ENCODE assay signal across 23 cellular contexts in genomic region chr14:106115401-106115800, GRCh38.
DNase-seq lines count a peak whose midpoint lies in the region; ATAC-seq and TF ChIP-seq lines count a peak whose summit lies in the region.
"Had no signal": no experiment of that assay in that cellular context is flagged by ENCODE, and none has a peak within 500 bp of the region (broad histone marks: within the 10 kb centered on the region; RNA-seq: fewer than 3 reads in every experiment).

No MANE protein-coding gene starts in this region.

- H3K27me3 Mint-ChIP-seq in CD4-positive, alpha-beta T cell, result peaks cover 21% of the 10 kb centered on the region

- CTCF ChIA-PET in CD4-positive, alpha-beta T cell (lab: Charles Lee), result interaction anchor here (0.8 to 1.6 kb wide), 4 partner anchors 27 to 353 kb away, joined by 3 to 9 read pairs (median 6); no protein-coding TSS in a partner anchor

- H3K27ac Mint-ChIP-seq in CD4-positive, alpha-beta T cell, result peak overlapping the region; percentile 34
- H3K27ac Mint-ChIP-seq: H9, HFFc6 had no signal

- in situ Hi-C loops in brain microvascular endothelial cell (cut with HindIII; ENCODE audit: low pct_ligation_motif_present, low sequenced_read_pairs), result no loop called here

- no peak overlapping the region for H3K4me3 ChIP-seq in BLaER1
- H3K4me3 ChIP-seq in Loucy (ENCODE audit: low read length, poor library complexity, severe bottlenecking), result peak overlapping the region; percentile 27
- H3K4me3 ChIP-seq in esophagus muscularis mucosa, result no peak overlapping the region
- H3K4me3 ChIP-seq in suprapubic skin, result no peak overlapping the region
- no peak overlapping the region for H3K4me3 ChIP-seq in brain microvascular endothelial cell (ENCODE audit: low read depth, low read length)
- H3K4me3 ChIP-seq: BLaER1 treated with 17β-estradiol and CSF1 and Interleukin-3, amounts not matched to agents 10 nM and 100 nM had no signal

- TF ChIP-seq POLR2A in esophagus muscularis mucosa (IDR thresholded peaks at IDR 0.05; ENCODE audit: low read depth), result no peak
- no peak for TF ChIP-seq POLR2A in suprapubic skin (IDR thresholded peaks at IDR 0.05)

- no peak for DNase-seq in CD4-positive, alpha-beta T cell
- peak; percentile 91 for DNase-seq in esophagus muscularis mucosa (ENCODE audit: extremely low spot score)
- DNase-seq in suprapubic skin (ENCODE audit: low spot score in 2 of 2), result no peak
- no peak for DNase-seq in brain microvascular endothelial cell
- DNase-seq: H9; HFFc6; KBM-7; NCI-H1105; NCI-H146; NCI-H2081; NCI-H2171; NCI-H345; NCI-H524; NCI-H774; NK-92 treated with Interleukin-12 subunit alpha and Interleukin-12 subunit beta, amount 100 ng/mL, for 24 hours; SIG-M5; SK-N-SH had no signal

- H3K9me3 ChIP-seq in BLaER1, result no peaks in the 10 kb centered on the region
- no peaks in the 10 kb centered on the region for H3K9me3 ChIP-seq in CD4-positive, alpha-beta T cell (ENCODE audit: control insufficient read depth, low read length)
- H3K9me3 ChIP-seq in Loucy (ENCODE audit: insufficient read depth, low read depth, low read length), result no peaks in the 10 kb centered on the region
- no peaks in the 10 kb centered on the region for H3K9me3 ChIP-seq in esophagus muscularis mucosa
- H3K9me3 ChIP-seq in suprapubic skin, result no peaks in the 10 kb centered on the region
- H3K9me3 ChIP-seq: BLaER1 treated with 17β-estradiol and CSF1 and Interleukin-3, amounts not matched to agents 10 nM and 100 nM; SK-N-SH had no signal

- H3K79me2 ChIP-seq in Loucy (ENCODE audit: insufficient read depth, low read length), result no peaks in the 10 kb centered on the region

- intact Hi-C loops in CD4-positive, alpha-beta T cell (cut with DNase I, micrococcal nuclease), result loop anchor here in 1 of 2 experiments (5.0 kb wide), 1 partner anchor 72 kb away; no protein-coding TSS in a partner anchor
- intact Hi-C loops in esophagus muscularis mucosa (cut with DNase I), result no loop called here

- H2AFZ ChIP-seq in Loucy (ENCODE audit: low read length), result no peak overlapping the region

- no peak for ATAC-seq in CD4-positive, alpha-beta T cell (ENCODE audit: poor library complexity)
- ATAC-seq in GM18511 (IDR thresholded peaks at IDR 0.05; ENCODE audit: unreplicated experiment), result no peak
- ATAC-seq: HepG2, Panc1 had no signal

- peaks cover 52% of the 10 kb centered on the region for H3K4me1 ChIP-seq in BLaER1
- peaks cover 33% of the 10 kb centered on the region for H3K4me1 ChIP-seq in Loucy (ENCODE audit: insufficient read depth, low read length, poor library complexity, severe bottlenecking)
- no peaks in the 10 kb centered on the region for H3K4me1 ChIP-seq in esophagus muscularis mucosa
- H3K4me1 ChIP-seq in suprapubic skin, result no peaks in the 10 kb centered on the region

- peak overlapping the region; percentile 55 for H3K4me2 ChIP-seq in BLaER1
- H3K4me2 ChIP-seq in Loucy (ENCODE audit: low read depth, low read length, poor library complexity, severe bottlenecking), result peak overlapping the region; percentile 59
- H3K4me2 ChIP-seq: SK-N-SH had no signal

- H4K20me1 ChIP-seq in BLaER1 (no peaks in the 10 kb centered on the region), Loucy (ENCODE audit: insufficient read depth, low read length, poor library complexity, severe bottlenecking) (no peaks in the 10 kb centered on the region)
- H4K20me1 ChIP-seq: BLaER1 treated with 17β-estradiol and CSF1 and Interleukin-3, amounts not matched to agents 10 nM and 100 nM had no signal

- POLR2A ChIA-PET in CD4-positive, alpha-beta T cell (lab: Charles Lee), result no interaction called here

- no peaks in the 10 kb centered on the region for H3K27me3 ChIP-seq in BLaER1
- H3K27me3 ChIP-seq in CD4-positive, alpha-beta T cell (ENCODE audit: control insufficient read depth, insufficient read depth, low read length), result no peaks in the 10 kb centered on the region
- H3K27me3 ChIP-seq in Loucy (ENCODE audit: insufficient read depth, low read length, poor library complexity, severe bottlenecking), result no peaks in the 10 kb centered on the region
- H3K27me3 ChIP-seq in esophagus muscularis mucosa, result peaks cover 0 to 18% (median 0%) of the 10 kb centered on the region in 4 donors
- H3K27me3 ChIP-seq in suprapubic skin, result peaks cover 20% of the 10 kb centered on the region
- no peaks in the 10 kb centered on the region for H3K27me3 ChIP-seq in brain microvascular endothelial cell (replicated peaks)
- H3K27me3 ChIP-seq: BLaER1 treated with 17β-estradiol and CSF1 and Interleukin-3, amounts not matched to agents 10 nM and 100 nM had no signal

- H3K9me3 Mint-ChIP-seq in CD4-positive, alpha-beta T cell, result no peaks in the 10 kb centered on the region

- no peaks in the 10 kb centered on the region for H3F3A ChIP-seq in Loucy (ENCODE audit: low read depth)

- no peaks in the 10 kb centered on the region for H3K36me3 Mint-ChIP-seq in CD4-positive, alpha-beta T cell (ENCODE audit: low read depth)

- H3K4me1 Mint-ChIP-seq in CD4-positive, alpha-beta T cell (ENCODE audit: low read depth), result peaks cover 17% of the 10 kb centered on the region
- H3K4me1 Mint-ChIP-seq: H9 had no signal

- H3K4me3 Mint-ChIP-seq in CD4-positive, alpha-beta T cell, result peak overlapping the region; percentile 17
- H3K4me3 Mint-ChIP-seq: H9, HFFc6 had no signal

- 65% methylated on average over 2 of the region's 4 CpGs for WGBS in esophagus muscularis mucosa
- WGBS in suprapubic skin, result 47% methylated on average over 4 of the region's 4 CpGs

- no peaks in the 10 kb centered on the region for H3K9me2 ChIP-seq in Loucy (replicated peaks; ENCODE audit: low read depth, low read length)
- H3K9me2 ChIP-seq: SK-N-SH had no signal

- no peak for TF ChIP-seq EP300 in esophagus muscularis mucosa (IDR thresholded peaks at IDR 0.05)
- TF ChIP-seq EP300 in suprapubic skin (IDR thresholded peaks at IDR 0.05), result no peak

- H3K27ac ChIP-seq in BLaER1 (peak overlapping the region; percentile 70; the same call in 1 of the 2 replicates), esophagus muscularis mucosa (replicated peaks in 1 of 4) (no peak overlapping the region), suprapubic skin (no peak overlapping the region), brain microvascular endothelial cell (no peak overlapping the region)
- H3K27ac ChIP-seq in CD4-positive, alpha-beta T cell (ENCODE audit: low read depth, low read length), result no peak overlapping the region

- no peak for TF ChIP-seq CTCF in CD4-positive, alpha-beta T cell (IDR thresholded peaks at IDR 0.05)
- TF ChIP-seq CTCF in Loucy (conservative IDR thresholded peaks at IDR 0.05; ENCODE audit: low read length) (no peak), esophagus muscularis mucosa (IDR thresholded peaks at IDR 0.05) (no peak), suprapubic skin (IDR thresholded peaks at IDR 0.05) (no peak), brain microvascular endothelial cell (IDR thresholded peaks at IDR 0.05; ENCODE audit: low read depth, low read length, missing control alignments) (no peak)

- no peaks in the 10 kb centered on the region for H3K36me3 ChIP-seq in BLaER1
- no peaks in the 10 kb centered on the region for H3K36me3 ChIP-seq in Loucy (ENCODE audit: insufficient read depth, low read length)
- H3K36me3 ChIP-seq in esophagus muscularis mucosa, result no peaks in the 10 kb centered on the region
- H3K36me3 ChIP-seq in suprapubic skin, result no peaks in the 10 kb centered on the region
- H3K36me3 ChIP-seq in brain microvascular endothelial cell (replicated peaks), result no peaks in the 10 kb centered on the region
- H3K36me3 ChIP-seq: BLaER1 treated with 17β-estradiol and CSF1 and Interleukin-3, amounts not matched to agents 10 nM and 100 nM had no signal

- H3K9ac ChIP-seq in BLaER1, result no peak overlapping the region
- H3K9ac ChIP-seq in Loucy (ENCODE audit: low read depth, low read length, poor library complexity, severe bottlenecking), result peak overlapping the region; percentile 64
- H3K9ac ChIP-seq: BLaER1 treated with 17β-estradiol and CSF1 and Interleukin-3, amounts not matched to agents 10 nM and 100 nM; SK-N-SH had no signal
